1 cellular context compared by ENCODE assay signal in the genomic region with DNA sequence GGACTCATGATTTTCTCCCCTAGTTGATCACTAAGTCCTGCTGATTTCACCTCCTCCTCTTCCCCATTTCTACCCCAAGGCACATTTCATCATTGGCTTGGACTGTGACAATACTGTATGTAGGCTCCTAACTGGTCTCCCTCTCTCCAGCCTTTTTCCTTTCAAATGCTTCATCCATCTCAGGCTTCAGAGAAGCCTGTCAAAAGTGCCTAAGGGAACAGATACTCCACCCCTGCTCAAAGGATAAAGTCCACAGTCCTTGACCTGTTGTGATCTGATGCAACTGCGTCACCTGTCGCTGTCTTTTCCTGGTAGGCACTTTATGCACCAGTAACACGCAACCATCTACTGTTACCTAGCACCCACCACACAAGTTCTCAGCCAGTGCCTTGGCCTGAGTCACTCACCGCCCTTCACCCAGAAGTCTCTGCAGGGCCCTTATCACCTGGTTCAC.
TF ChIP-seq lines count a peak whose summit lies in the region.

No MANE protein-coding gene starts in this region.

TF ChIP-seq in HepG2, 621 proteins besides CTCF, POLR2A, EP300 and RAD21 (continued from another document and continues in another):
- TF ChIP-seq, protein P1, sequence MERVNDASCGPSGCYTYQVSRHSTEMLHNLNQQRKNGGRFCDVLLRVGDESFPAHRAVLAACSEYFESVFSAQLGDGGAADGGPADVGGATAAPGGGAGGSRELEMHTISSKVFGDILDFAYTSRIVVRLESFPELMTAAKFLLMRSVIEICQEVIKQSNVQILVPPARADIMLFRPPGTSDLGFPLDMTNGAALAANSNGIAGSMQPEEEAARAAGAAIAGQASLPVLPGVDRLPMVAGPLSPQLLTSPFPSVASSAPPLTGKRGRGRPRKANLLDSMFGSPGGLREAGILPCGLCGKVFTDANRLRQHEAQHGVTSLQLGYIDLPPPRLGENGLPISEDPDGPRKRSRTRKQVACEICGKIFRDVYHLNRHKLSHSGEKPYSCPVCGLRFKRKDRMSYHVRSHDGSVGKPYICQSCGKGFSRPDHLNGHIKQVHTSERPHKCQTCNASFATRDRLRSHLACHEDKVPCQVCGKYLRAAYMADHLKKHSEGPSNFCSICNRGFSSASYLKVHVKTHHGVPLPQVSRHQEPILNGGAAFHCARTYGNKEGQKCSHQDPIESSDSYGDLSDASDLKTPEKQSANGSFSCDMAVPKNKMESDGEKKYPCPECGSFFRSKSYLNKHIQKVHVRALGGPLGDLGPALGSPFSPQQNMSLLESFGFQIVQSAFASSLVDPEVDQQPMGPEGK (CRISPR knock-in tag; IDR thresholded peaks at IDR 0.05), result 0 out of 2 replicates have a peak, but pooled peaks have one; percentile 26
- TF ChIP-seq, protein P2, sequence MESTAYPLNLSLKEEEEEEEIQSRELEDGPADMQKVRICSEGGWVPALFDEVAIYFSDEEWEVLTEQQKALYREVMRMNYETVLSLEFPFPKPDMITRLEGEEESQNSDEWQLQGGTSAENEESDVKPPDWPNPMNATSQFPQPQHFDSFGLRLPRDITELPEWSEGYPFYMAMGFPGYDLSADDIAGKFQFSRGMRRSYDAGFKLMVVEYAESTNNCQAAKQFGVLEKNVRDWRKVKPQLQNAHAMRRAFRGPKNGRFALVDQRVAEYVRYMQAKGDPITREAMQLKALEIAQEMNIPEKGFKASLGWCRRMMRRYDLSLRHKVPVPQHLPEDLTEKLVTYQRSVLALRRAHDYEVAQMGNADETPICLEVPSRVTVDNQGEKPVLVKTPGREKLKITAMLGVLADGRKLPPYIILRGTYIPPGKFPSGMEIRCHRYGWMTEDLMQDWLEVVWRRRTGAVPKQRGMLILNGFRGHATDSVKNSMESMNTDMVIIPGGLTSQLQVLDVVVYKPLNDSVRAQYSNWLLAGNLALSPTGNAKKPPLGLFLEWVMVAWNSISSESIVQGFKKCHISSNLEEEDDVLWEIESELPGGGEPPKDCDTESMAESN (CRISPR knock-in tag; conservative IDR thresholded peaks at IDR 0.05), result no peak
- TF ChIP-seq TSC22D2 (CRISPR knock-in tag; IDR thresholded peaks at IDR 0.05; ENCODE audit: borderline replicate concordance), result no peak
- no peak for TF ChIP-seq ADNP (CRISPR knock-in tag; IDR thresholded peaks at IDR 0.05)
- TF ChIP-seq, protein P3, sequence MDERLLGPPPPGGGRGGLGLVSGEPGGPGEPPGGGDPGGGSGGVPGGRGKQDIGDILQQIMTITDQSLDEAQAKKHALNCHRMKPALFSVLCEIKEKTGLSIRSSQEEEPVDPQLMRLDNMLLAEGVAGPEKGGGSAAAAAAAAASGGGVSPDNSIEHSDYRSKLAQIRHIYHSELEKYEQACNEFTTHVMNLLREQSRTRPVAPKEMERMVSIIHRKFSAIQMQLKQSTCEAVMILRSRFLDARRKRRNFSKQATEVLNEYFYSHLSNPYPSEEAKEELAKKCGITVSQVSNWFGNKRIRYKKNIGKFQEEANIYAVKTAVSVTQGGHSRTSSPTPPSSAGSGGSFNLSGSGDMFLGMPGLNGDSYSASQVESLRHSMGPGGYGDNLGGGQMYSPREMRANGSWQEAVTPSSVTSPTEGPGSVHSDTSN (CRISPR knock-in tag; IDR thresholded peaks at IDR 0.05), result peak; percentile 51; the same call in 1 of the 2 replicates
- no peak for TF ChIP-seq ASH2L (IDR thresholded peaks at IDR 0.05; ENCODE audit: insufficient read length, low read depth, low read length)
- TF ChIP-seq, protein P4, sequence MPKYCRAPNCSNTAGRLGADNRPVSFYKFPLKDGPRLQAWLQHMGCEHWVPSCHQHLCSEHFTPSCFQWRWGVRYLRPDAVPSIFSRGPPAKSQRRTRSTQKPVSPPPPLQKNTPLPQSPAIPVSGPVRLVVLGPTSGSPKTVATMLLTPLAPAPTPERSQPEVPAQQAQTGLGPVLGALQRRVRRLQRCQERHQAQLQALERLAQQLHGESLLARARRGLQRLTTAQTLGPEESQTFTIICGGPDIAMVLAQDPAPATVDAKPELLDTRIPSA (CRISPR knock-in tag; IDR thresholded peaks at IDR 0.05; ENCODE audit: borderline replicate concordance), result no peak
- no peak for TF ChIP-seq ZNF781 (CRISPR knock-in tag; IDR thresholded peaks at IDR 0.05; ENCODE audit: borderline replicate concordance, not compliant biosample characterization)
- TF ChIP-seq NFE2L2 (IDR thresholded peaks at IDR 0.05; ENCODE audit: low read length), result no peak
- TF ChIP-seq, protein P5, sequence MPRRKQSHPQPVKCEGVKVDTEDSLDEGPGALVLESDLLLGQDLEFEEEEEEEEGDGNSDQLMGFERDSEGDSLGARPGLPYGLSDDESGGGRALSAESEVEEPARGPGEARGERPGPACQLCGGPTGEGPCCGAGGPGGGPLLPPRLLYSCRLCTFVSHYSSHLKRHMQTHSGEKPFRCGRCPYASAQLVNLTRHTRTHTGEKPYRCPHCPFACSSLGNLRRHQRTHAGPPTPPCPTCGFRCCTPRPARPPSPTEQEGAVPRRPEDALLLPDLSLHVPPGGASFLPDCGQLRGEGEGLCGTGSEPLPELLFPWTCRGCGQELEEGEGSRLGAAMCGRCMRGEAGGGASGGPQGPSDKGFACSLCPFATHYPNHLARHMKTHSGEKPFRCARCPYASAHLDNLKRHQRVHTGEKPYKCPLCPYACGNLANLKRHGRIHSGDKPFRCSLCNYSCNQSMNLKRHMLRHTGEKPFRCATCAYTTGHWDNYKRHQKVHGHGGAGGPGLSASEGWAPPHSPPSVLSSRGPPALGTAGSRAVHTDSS (CRISPR knock-in tag; conservative IDR thresholded peaks at IDR 0.05), result no peak
- TF ChIP-seq, protein P6, sequence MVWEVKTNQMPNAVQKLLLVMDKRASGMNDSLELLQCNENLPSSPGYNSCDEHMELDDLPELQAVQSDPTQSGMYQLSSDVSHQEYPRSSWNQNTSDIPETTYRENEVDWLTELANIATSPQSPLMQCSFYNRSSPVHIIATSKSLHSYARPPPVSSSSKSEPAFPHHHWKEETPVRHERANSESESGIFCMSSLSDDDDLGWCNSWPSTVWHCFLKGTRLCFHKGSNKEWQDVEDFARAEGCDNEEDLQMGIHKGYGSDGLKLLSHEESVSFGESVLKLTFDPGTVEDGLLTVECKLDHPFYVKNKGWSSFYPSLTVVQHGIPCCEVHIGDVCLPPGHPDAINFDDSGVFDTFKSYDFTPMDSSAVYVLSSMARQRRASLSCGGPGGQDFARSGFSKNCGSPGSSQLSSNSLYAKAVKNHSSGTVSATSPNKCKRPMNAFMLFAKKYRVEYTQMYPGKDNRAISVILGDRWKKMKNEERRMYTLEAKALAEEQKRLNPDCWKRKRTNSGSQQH (CRISPR knock-in tag; IDR thresholded peaks at IDR 0.05; ENCODE audit: low read depth), result 0 out of 2 replicates have a peak, but pooled peaks have one; percentile 64
- TF ChIP-seq ZNF709 (CRISPR knock-in tag; IDR thresholded peaks at IDR 0.05), result no peak
- no peak for TF ChIP-seq NFIC (IDR thresholded peaks at IDR 0.05; ENCODE audit: low read length)
- TF ChIP-seq ZFP1 (CRISPR knock-in tag; IDR thresholded peaks at IDR 0.05), result no peak
- TF ChIP-seq, protein P7, sequence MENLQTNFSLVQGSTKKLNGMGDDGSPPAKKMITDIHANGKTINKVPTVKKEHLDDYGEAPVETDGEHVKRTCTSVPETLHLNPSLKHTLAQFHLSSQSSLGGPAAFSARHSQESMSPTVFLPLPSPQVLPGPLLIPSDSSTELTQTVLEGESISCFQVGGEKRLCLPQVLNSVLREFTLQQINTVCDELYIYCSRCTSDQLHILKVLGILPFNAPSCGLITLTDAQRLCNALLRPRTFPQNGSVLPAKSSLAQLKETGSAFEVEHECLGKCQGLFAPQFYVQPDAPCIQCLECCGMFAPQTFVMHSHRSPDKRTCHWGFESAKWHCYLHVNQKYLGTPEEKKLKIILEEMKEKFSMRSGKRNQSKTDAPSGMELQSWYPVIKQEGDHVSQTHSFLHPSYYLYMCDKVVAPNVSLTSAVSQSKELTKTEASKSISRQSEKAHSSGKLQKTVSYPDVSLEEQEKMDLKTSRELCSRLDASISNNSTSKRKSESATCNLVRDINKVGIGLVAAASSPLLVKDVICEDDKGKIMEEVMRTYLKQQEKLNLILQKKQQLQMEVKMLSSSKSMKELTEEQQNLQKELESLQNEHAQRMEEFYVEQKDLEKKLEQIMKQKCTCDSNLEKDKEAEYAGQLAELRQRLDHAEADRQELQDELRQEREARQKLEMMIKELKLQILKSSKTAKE (CRISPR knock-in tag; IDR thresholded peaks at IDR 0.05; ENCODE audit: borderline replicate concordance), result peak; percentile 21; the same call in 1 of the 2 replicates
- TF ChIP-seq, protein P8, sequence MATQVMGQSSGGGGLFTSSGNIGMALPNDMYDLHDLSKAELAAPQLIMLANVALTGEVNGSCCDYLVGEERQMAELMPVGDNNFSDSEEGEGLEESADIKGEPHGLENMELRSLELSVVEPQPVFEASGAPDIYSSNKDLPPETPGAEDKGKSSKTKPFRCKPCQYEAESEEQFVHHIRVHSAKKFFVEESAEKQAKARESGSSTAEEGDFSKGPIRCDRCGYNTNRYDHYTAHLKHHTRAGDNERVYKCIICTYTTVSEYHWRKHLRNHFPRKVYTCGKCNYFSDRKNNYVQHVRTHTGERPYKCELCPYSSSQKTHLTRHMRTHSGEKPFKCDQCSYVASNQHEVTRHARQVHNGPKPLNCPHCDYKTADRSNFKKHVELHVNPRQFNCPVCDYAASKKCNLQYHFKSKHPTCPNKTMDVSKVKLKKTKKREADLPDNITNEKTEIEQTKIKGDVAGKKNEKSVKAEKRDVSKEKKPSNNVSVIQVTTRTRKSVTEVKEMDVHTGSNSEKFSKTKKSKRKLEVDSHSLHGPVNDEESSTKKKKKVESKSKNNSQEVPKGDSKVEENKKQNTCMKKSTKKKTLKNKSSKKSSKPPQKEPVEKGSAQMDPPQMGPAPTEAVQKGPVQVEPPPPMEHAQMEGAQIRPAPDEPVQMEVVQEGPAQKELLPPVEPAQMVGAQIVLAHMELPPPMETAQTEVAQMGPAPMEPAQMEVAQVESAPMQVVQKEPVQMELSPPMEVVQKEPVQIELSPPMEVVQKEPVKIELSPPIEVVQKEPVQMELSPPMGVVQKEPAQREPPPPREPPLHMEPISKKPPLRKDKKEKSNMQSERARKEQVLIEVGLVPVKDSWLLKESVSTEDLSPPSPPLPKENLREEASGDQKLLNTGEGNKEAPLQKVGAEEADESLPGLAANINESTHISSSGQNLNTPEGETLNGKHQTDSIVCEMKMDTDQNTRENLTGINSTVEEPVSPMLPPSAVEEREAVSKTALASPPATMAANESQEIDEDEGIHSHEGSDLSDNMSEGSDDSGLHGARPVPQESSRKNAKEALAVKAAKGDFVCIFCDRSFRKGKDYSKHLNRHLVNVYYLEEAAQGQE (IDR thresholded peaks at IDR 0.05; ENCODE audit: borderline replicate concordance in 1 of 2, low read depth in 1 of 2, low read length in 2 of 2), result no peak
- TF ChIP-seq, protein P9, sequence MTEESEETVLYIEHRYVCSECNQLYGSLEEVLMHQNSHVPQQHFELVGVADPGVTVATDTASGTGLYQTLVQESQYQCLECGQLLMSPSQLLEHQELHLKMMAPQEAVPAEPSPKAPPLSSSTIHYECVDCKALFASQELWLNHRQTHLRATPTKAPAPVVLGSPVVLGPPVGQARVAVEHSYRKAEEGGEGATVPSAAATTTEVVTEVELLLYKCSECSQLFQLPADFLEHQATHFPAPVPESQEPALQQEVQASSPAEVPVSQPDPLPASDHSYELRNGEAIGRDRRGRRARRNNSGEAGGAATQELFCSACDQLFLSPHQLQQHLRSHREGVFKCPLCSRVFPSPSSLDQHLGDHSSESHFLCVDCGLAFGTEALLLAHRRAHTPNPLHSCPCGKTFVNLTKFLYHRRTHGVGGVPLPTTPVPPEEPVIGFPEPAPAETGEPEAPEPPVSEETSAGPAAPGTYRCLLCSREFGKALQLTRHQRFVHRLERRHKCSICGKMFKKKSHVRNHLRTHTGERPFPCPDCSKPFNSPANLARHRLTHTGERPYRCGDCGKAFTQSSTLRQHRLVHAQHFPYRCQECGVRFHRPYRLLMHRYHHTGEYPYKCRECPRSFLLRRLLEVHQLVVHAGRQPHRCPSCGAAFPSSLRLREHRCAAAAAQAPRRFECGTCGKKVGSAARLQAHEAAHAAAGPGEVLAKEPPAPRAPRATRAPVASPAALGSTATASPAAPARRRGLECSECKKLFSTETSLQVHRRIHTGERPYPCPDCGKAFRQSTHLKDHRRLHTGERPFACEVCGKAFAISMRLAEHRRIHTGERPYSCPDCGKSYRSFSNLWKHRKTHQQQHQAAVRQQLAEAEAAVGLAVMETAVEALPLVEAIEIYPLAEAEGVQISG (CRISPR knock-in tag; IDR thresholded peaks at IDR 0.05), result peak; percentile 32; the same call in 1 of the 2 replicates
- TF ChIP-seq HOXA7 (CRISPR knock-in tag; IDR thresholded peaks at IDR 0.05), result no peak
- no peak for TF ChIP-seq ZNF12 (CRISPR knock-in tag; IDR thresholded peaks at IDR 0.05)
- TF ChIP-seq ZSCAN12 (CRISPR knock-in tag; IDR thresholded peaks at IDR 0.05), result no peak
- TF ChIP-seq, protein P10, sequence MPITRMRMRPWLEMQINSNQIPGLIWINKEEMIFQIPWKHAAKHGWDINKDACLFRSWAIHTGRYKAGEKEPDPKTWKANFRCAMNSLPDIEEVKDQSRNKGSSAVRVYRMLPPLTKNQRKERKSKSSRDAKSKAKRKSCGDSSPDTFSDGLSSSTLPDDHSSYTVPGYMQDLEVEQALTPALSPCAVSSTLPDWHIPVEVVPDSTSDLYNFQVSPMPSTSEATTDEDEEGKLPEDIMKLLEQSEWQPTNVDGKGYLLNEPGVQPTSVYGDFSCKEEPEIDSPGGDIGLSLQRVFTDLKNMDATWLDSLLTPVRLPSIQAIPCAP (CRISPR knock-in tag; IDR thresholded peaks at IDR 0.05; ENCODE audit: low read depth), result no peak
- no peak for TF ChIP-seq ZNF788 (CRISPR knock-in tag; IDR thresholded peaks at IDR 0.05; ENCODE audit: borderline replicate concordance)
- TF ChIP-seq MED13 (CRISPR knock-in tag; IDR thresholded peaks at IDR 0.05), result no peak
- TF ChIP-seq HNF4A (CRISPR knock-in tag; IDR thresholded peaks at IDR 0.05), result peak; percentile 98
- TF ChIP-seq SMAD3 (CRISPR knock-in tag; IDR thresholded peaks at IDR 0.05), result 0 out of 2 replicates have a peak, but pooled peaks have one; percentile 64
- TF ChIP-seq SOX13 (IDR thresholded peaks at IDR 0.05), result no peak
- TF ChIP-seq SOX13 (CRISPR knock-in tag; conservative IDR thresholded peaks at IDR 0.05 in 1 of 2, IDR thresholded peaks at IDR 0.05 in 1 of 2), result peak in 1 of 2 experiments; percentile 64; a peak in 2 of 4 replicates
- TF ChIP-seq DR1 (CRISPR knock-in tag; IDR thresholded peaks at IDR 0.05), result no peak
- TF ChIP-seq NR2F2 (IDR thresholded peaks at IDR 0.05; ENCODE audit: borderline replicate concordance, low read depth), result peak; percentile 77
- peak; percentile 61; the same call in 1 of the 2 replicates for TF ChIP-seq MIER3 (CRISPR knock-in tag; IDR thresholded peaks at IDR 0.05; ENCODE audit: borderline replicate concordance)
- TF ChIP-seq ZNF547 (CRISPR knock-in tag; IDR thresholded peaks at IDR 0.05), result no peak
- TF ChIP-seq ZNF577 (CRISPR knock-in tag; IDR thresholded peaks at IDR 0.05; ENCODE audit: borderline replicate concordance, low read depth), result no peak
- TF ChIP-seq, protein P11, sequence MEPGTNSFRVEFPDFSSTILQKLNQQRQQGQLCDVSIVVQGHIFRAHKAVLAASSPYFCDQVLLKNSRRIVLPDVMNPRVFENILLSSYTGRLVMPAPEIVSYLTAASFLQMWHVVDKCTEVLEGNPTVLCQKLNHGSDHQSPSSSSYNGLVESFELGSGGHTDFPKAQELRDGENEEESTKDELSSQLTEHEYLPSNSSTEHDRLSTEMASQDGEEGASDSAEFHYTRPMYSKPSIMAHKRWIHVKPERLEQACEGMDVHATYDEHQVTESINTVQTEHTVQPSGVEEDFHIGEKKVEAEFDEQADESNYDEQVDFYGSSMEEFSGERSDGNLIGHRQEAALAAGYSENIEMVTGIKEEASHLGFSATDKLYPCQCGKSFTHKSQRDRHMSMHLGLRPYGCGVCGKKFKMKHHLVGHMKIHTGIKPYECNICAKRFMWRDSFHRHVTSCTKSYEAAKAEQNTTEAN (CRISPR knock-in tag; conservative IDR thresholded peaks at IDR 0.05), result no peak
